ENCODE assay signal across 34 cellular contexts in the genomic region with DNA sequence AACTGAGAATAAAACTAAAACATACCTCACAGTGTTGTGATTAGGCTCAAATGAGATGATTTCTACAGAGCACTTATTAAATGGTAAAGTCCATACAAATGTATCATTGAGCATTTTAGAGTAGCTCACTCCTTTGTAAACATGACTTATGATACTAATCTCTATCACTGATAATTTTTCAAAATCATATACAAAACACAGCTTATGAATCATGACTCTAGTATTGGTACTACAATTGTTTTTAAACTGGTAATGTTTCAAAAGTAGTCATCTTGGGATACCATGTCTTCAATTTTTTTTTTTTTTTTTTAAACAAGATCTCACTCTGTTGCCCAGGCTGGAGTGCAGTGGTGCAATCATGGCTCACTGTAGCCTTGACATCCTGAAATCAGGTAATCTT.
"Had no signal": no experiment of that assay in that cellular context is flagged by ENCODE, and none has a peak within 500 bp of the region (broad histone marks: within the 10 kb centered on the region; RNA-seq: fewer than 3 reads in every experiment).

No MANE protein-coding gene starts in this region.

- H3K9me3 Mint-ChIP-seq: activated CD4-positive, alpha-beta memory T cell treated with anti-CD3 and anti-CD28 coated beads, Interleukin-2, amount 10 ng/mL, durations not matched to agents 7 days and 5 days; activated naive CD4-positive, alpha-beta T cell treated with anti-CD3 and anti-CD28 coated beads for 36 hours; activated naive CD4-positive, alpha-beta T cell treated with anti-CD3 and anti-CD28 coated beads, Interleukin-2, amount 50 U/mL, for 72 hours; central memory CD8-positive, alpha-beta T cell had no signal

- H3K27ac ChIP-seq: adrenal gland, brain microvascular endothelial cell, PC-9, SK-N-MC, WERI-Rb-1 had no signal

- ATAC-seq: activated CD8-positive, alpha-beta memory T cell treated with anti-CD3 and anti-CD28 coated beads, Interleukin-2, amount 10 ng/mL, durations not matched to agents 7 days and 5 days had no signal

- H3K9me3 ChIP-seq: adrenal gland, MG63 had no signal

- H3K4me3 Mint-ChIP-seq: activated CD4-positive, alpha-beta memory T cell treated with anti-CD3 and anti-CD28 coated beads, Interleukin-2, amount 10 ng/mL, durations not matched to agents 7 days and 5 days; activated CD8-positive, alpha-beta memory T cell treated with anti-CD3 and anti-CD28 coated beads, Interleukin-2, amount 10 ng/mL, durations not matched to agents 7 days and 5 days; activated naive CD4-positive, alpha-beta T cell treated with anti-CD3 and anti-CD28 coated beads for 36 hours; central memory CD8-positive, alpha-beta T cell had no signal

- H3K27ac Mint-ChIP-seq: activated CD4-positive, alpha-beta memory T cell treated with anti-CD3 and anti-CD28 coated beads, Interleukin-2, amount 10 ng/mL, durations not matched to agents 7 days and 5 days; activated CD8-positive, alpha-beta memory T cell treated with anti-CD3 and anti-CD28 coated beads, Interleukin-2, amount 10 ng/mL, durations not matched to agents 7 days and 5 days; activated naive CD4-positive, alpha-beta T cell treated with anti-CD3 and anti-CD28 coated beads for 36 hours; activated naive CD4-positive, alpha-beta T cell treated with anti-CD3 and anti-CD28 coated beads, Interleukin-2, amount 50 U/mL, for 72 hours had no signal

- H3K4me2 ChIP-seq: PC-9 had no signal

- H3K4me3 ChIP-seq: adrenal gland, MG63, PC-9, SK-N-MC had no signal

- H3K27me3 ChIP-seq: adrenal gland, brain microvascular endothelial cell had no signal

- H2AFZ ChIP-seq: PC-9 had no signal

- DNase-seq: activated CD4-positive, alpha-beta memory T cell treated with anti-CD3 and anti-CD28 coated beads, Interleukin-2, amount 10 ng/mL, durations not matched to agents 7 days and 5 days; activated CD4-positive, alpha-beta T cell treated with anti-CD3 and anti-CD28 coated beads for 1 hour; activated CD4-positive, alpha-beta T cell treated with anti-CD3 and anti-CD28 coated beads for 48 hours; activated CD4-positive, CD25-positive, alpha-beta regulatory T cell; activated CD8-positive, alpha-beta memory T cell treated with anti-CD3 and anti-CD28 coated beads for 24 hours; activated CD8-positive, alpha-beta memory T cell treated with anti-CD3 and anti-CD28 coated beads, Interleukin-2, amount 10 ng/mL, durations not matched to agents 7 days and 5 days; activated CD8-positive, alpha-beta memory T cell treated with anti-CD3 and anti-CD28 coated beads, Interleukin-2, amount 50 U/mL, for 48 hours; activated gamma-delta T cell treated with Interleukin-2 at 50 U/mL for 16 hours; activated naive CD4-positive, alpha-beta T cell treated with anti-CD3 and anti-CD28 coated beads for 36 hours; activated T-cell treated with anti-CD3 and anti-CD28 coated beads, Interleukin-2, amount 50 U/mL, for 1 hour; adrenal gland; anterior cingulate cortex; brain microvascular endothelial cell; Kasumi-1; KG1; MG63; NCI-H1048; NCI-H1105 treated with DMSO at 0.1 percent for 48 hours; NCI-H146; NCI-H187; NCI-H2029 treated with DMSO at 0.1 percent for 48 hours; NCI-H2107; NCI-H2171; NCI-H510A; NCI-H526; NCI-H748 treated with DMSO at 0.1 percent for 48 hours; NK-92 treated with Interleukin-12 subunit alpha and Interleukin-12 subunit beta, amount 100 ng/mL, for 24 hours; PC-9; Right ventricle myocardium superior; T1000; WERI-Rb-1 had no signal

- H3K4me1 Mint-ChIP-seq: central memory CD8-positive, alpha-beta T cell had no signal

- H3K36me3 Mint-ChIP-seq: activated CD8-positive, alpha-beta memory T cell treated with anti-CD3 and anti-CD28 coated beads, Interleukin-2, amount 10 ng/mL, durations not matched to agents 7 days and 5 days; activated naive CD4-positive, alpha-beta T cell treated with anti-CD3 and anti-CD28 coated beads, Interleukin-2, amount 50 U/mL, for 72 hours had no signal

- H3K36me3 ChIP-seq: adrenal gland, brain microvascular endothelial cell, MG63, WERI-Rb-1 had no signal
